Comparison of ENCODE assay signal across 20 cellular contexts in the genomic region with DNA sequence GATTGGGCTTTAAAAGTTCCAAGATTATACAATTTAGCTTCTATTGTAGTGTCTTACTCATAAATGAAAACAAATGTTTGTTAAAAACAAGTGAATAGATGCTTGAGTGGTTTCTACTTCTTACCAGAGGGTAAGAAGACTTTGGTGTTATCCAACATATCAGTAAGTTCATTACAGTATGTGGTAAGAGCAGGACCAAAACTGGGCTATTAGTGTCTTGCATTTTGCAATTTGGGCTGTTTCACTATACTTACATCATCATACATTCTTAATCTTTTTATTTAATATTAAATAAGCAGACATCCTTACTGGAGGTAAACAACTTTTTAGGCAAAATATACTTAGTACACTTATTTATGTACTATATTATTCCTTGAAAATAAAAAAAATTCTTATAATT.
"Had no signal": no experiment of that assay in that cellular context is flagged by ENCODE, and none has a peak within 500 bp of the region (broad histone marks: within the 10 kb centered on the region; RNA-seq: fewer than 3 reads in every experiment).

No MANE protein-coding gene starts in this region.

- H3K4me1 ChIP-seq: adrenal gland, left lung, spleen had no signal

- H3K36me3 Mint-ChIP-seq: activated naive CD8-positive, alpha-beta T cell; brain; natural killer cell treated with Interleukin-12 subunit alpha and Interleukin-12 subunit beta and Interleukin-15 and Interleukin-18, amount 100 ng/mL, for 72 hours; WTC11 had no signal

- H3K27ac Mint-ChIP-seq: activated naive CD8-positive, alpha-beta T cell; activated T-cell treated with anti-CD3 and anti-CD28 coated beads, Interleukin-2, amount 50 U/mL, for 72 hours; natural killer cell treated with Interleukin-12 subunit alpha and Interleukin-12 subunit beta and Interleukin-15 and Interleukin-18, amount 100 ng/mL, for 72 hours; WTC11 had no signal

- H3K27me3 Mint-ChIP-seq: activated naive CD8-positive, alpha-beta T cell; brain; natural killer cell treated with Interleukin-12 subunit alpha and Interleukin-12 subunit beta and Interleukin-15 and Interleukin-18, amount 100 ng/mL, for 72 hours had no signal

- H3K4me3 Mint-ChIP-seq: activated naive CD8-positive, alpha-beta T cell; activated T-cell treated with anti-CD3 and anti-CD28 coated beads, Interleukin-2, amount 50 U/mL, for 72 hours; brain; natural killer cell treated with Interleukin-12 subunit alpha and Interleukin-12 subunit beta and Interleukin-15 and Interleukin-18, amount 100 ng/mL, for 72 hours; WTC11 had no signal

- H3K9me3 ChIP-seq: adrenal gland, ascending aorta, left lung, mucosa of descending colon, spleen, tibial nerve had no signal

- H3K27me3 ChIP-seq: adrenal gland, ascending aorta, left lung, spleen, tibial nerve had no signal

- H3K36me3 ChIP-seq: adrenal gland, ascending aorta, left lung, spleen, tibial nerve had no signal

- H3K9me3 Mint-ChIP-seq: activated T-cell treated with anti-CD3 and anti-CD28 coated beads, Interleukin-2, amount 50 U/mL, for 72 hours; brain; natural killer cell treated with Interleukin-12 subunit alpha and Interleukin-12 subunit beta and Interleukin-15 and Interleukin-18, amount 100 ng/mL, for 72 hours; WTC11 had no signal

- H3K4me1 Mint-ChIP-seq: WTC11 had no signal

- DNase-seq: activated CD4-positive, alpha-beta T cell treated with anti-CD3 and anti-CD28 coated beads, Interleukin-2, amount 50 U/mL, for 4 hours; activated naive CD4-positive, alpha-beta T cell treated with Interleukin-2 at 50 U/mL for 16 hours; activated T-cell treated with anti-CD3 and anti-CD28 coated beads for 4 hours; activated T-cell treated with anti-CD3 and anti-CD28 coated beads, Interleukin-2, amount 50 U/mL, for 72 hours; adrenal gland; cortex of kidney; glutamatergic neuron; left lung; mucosa of descending colon; right cardiac atrium; stimulated activated naive CD4-positive, alpha-beta T cell; T-helper 2 cell had no signal

- H3K4me3 ChIP-seq: adrenal gland, ascending aorta, left lung, lung, mucosa of descending colon, spleen, tibial nerve had no signal
